1 cellular context compared by ENCODE assay signal in genomic region chr22:32764330-32765116, GRCh38.
TF ChIP-seq lines count a peak whose summit lies in the region.

No MANE protein-coding gene starts in this region.

TF ChIP-seq in WTC11, 78 proteins besides CTCF, POLR2A, EP300 and RAD21 (continued from another document):
- TF ChIP-seq ZNF671 (CRISPR knock-in tag; IDR thresholded peaks at IDR 0.05) (no peak), ZNF416 (CRISPR knock-in tag; IDR thresholded peaks at IDR 0.05) (no peak), PREB (CRISPR knock-in tag; IDR thresholded peaks at IDR 0.05; ENCODE audit: borderline replicate concordance) (no peak), JAZF1 (CRISPR knock-in tag; IDR thresholded peaks at IDR 0.05) (no peak), FOXP1 (CRISPR knock-in tag; IDR thresholded peaks at IDR 0.05; ENCODE audit: borderline replicate concordance) (no peak), RELA (CRISPR knock-in tag; IDR thresholded peaks at IDR 0.05; ENCODE audit: borderline replicate concordance) (no peak), ZSCAN18 (CRISPR knock-in tag; IDR thresholded peaks at IDR 0.05) (no peak), FOXJ3 (CRISPR knock-in tag; IDR thresholded peaks at IDR 0.05; ENCODE audit: borderline replicate concordance) (no peak), ARID4B (CRISPR knock-in tag; IDR thresholded peaks at IDR 0.05; ENCODE audit: borderline replicate concordance) (no peak), ZNF121 (CRISPR knock-in tag; IDR thresholded peaks at IDR 0.05) (no peak), ZMAT4 (CRISPR knock-in tag; IDR thresholded peaks at IDR 0.05) (no peak)
